Comparison of ENCODE assay signal across 14 cellular contexts in the genomic region with DNA sequence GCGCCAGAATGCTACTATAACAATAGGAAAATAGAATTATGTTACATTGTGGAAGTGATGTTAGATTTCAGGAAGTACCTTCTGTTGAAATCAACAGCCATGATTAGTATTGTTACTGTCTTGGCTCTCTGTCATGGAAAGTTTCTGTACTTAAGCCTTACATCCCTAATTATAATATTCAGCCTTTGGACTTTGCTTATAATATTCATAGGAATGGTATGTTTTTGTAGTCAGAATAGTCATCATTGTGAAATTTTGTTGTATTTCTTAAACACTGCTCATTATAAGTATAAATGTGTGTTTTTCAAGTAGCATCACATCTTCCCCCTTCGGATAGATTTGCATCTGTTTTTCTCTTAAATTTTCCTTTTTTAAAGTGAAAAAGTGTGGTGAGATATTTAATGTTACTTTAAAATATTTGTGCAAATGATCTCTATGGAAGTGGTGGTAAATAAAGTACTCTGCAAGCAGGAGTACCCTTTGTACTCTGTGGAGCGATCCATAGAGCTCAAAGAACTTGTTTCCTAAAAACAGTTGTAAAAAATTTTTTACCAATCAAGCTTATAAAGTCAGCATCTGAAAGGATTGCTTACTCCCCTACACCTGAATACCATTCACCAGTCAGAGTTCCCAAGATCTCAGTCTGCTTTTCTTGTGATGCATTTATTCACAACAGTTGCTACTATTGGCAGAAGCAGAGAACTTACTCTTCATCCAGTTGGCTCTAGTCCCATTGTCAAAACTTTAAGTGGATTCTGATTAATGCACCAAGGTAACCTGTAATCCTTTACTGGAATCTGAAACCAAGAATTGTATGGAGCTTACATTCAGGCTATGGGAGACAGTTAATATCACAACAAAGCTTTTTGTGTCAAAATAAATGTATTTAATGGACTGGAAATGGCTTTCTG.
DNase-seq lines count a peak whose midpoint lies in the region; ATAC-seq, FAIRE-seq and TF ChIP-seq lines count a peak whose summit lies in the region.
"Had no signal": no experiment of that assay in that cellular context is flagged by ENCODE, and none has a peak within 500 bp of the region (broad histone marks: within the 10 kb centered on the region; RNA-seq: fewer than 3 reads in every experiment).

No MANE protein-coding gene starts in this region.

- TF ChIP-seq RAD21 in A549 (conservative IDR thresholded peaks at IDR 0.05 in 1 of 2, IDR thresholded peaks at IDR 0.05 in 1 of 2): no peak

- peak in 1 of 2 experiments; percentile 47 for DNase-seq in A549 (ENCODE audit: low read depth in 1 of 2, low spot score in 1 of 2)
- peak; percentile 77 for DNase-seq in GM04503 (ENCODE audit: low read depth)
- DNase-seq in fibroblast of villous mesenchyme (ENCODE audit: low read depth): peak; percentile 79
- DNase-seq in coronary artery (ENCODE audit: low spot score): no peak
- DNase-seq in MM.1S: no peak
- no peak for DNase-seq in activated T-helper 1 cell treated with anti-CD3 and anti-CD28 coated beads, Interleukin-12 subunit alpha, Interleukin-12 subunit beta, Interleukin-2, Interleukin-4 antibody, amounts not matched to agents 30 ng/mL and 10 ng/mL and 1 ng/mL, durations not matched to agents 14 hours and 24 hours and 36 hours (ENCODE audit: low spot score)
- DNase-seq: activated naive CD4-positive, alpha-beta T cell treated with anti-CD3 and anti-CD28 coated beads, Interleukin-2, amount 50 U/mL, for 16 hours; CD4-positive, alpha-beta T cell; NCI-H2081; posterior cingulate gyrus; stimulated activated naive B cell treated with anti-CD40 and anti-IgM and Interleukin-4, amounts not matched to agents 10 μg/mL and 1 μg/mL and 100 μg/mL, for 72 hours had no signal

- intact Hi-C loops in activated T-helper 1 cell treated with anti-CD3 and anti-CD28 coated beads, Interleukin-12 subunit alpha, Interleukin-12 subunit beta, Interleukin-2, Interleukin-4 antibody, amounts not matched to agents 30 ng/mL and 10 ng/mL and 1 ng/mL, durations not matched to agents 14 hours and 24 hours and 36 hours (cut with micrococcal nuclease): no loop called here

- no peaks in the 10 kb centered on the region for H3K4me1 Mint-ChIP-seq in activated T-helper 1 cell treated with anti-CD3 and anti-CD28 coated beads, Interleukin-12 subunit alpha, Interleukin-12 subunit beta, Interleukin-2, Interleukin-4 antibody, amounts not matched to agents 30 ng/mL and 10 ng/mL and 1 ng/mL, durations not matched to agents 14 hours and 24 hours and 36 hours (ENCODE audit: low read depth)
- H3K4me1 Mint-ChIP-seq: stimulated activated naive B cell treated with anti-CD40 and anti-IgM and Interleukin-4, amounts not matched to agents 10 μg/mL and 1 μg/mL and 100 μg/mL, for 72 hours had no signal

- H3K9me3 ChIP-seq in A549 (no peaks in the 10 kb centered on the region), MM.1S (replicated peaks; ENCODE audit: insufficient read depth, low read length) (no peaks in the 10 kb centered on the region)

- 0 out of 3 replicates have a peak overlapping the region, but pooled peaks have one; percentile 7 for H3K4me3 ChIP-seq in A549
- H3K4me3 ChIP-seq in fibroblast of villous mesenchyme (ENCODE audit: low read depth, low read length): no peak overlapping the region
- H3K4me3 ChIP-seq in coronary artery: no peak overlapping the region
- H3K4me3 ChIP-seq in MM.1S (ENCODE audit: low read length): no peak overlapping the region

- no peak overlapping the region for H3K4me3 Mint-ChIP-seq in activated T-helper 1 cell treated with anti-CD3 and anti-CD28 coated beads, Interleukin-12 subunit alpha, Interleukin-12 subunit beta, Interleukin-2, Interleukin-4 antibody, amounts not matched to agents 30 ng/mL and 10 ng/mL and 1 ng/mL, durations not matched to agents 14 hours and 24 hours and 36 hours
- H3K4me3 Mint-ChIP-seq: CD4-positive, alpha-beta T cell; stimulated activated naive B cell treated with anti-CD40 and anti-IgM and Interleukin-4, amounts not matched to agents 10 μg/mL and 1 μg/mL and 100 μg/mL, for 72 hours had no signal

- no peaks in the 10 kb centered on the region for H4K20me1 ChIP-seq in MM.1S (ENCODE audit: insufficient read depth, low read length)

- H3K27me3 ChIP-seq in MM.1S (replicated peaks; ENCODE audit: insufficient read depth, low read length): no peaks in the 10 kb centered on the region

- peaks cover 26% of the 10 kb centered on the region for H3K36me3 Mint-ChIP-seq in activated T-helper 1 cell treated with anti-CD3 and anti-CD28 coated beads, Interleukin-12 subunit alpha, Interleukin-12 subunit beta, Interleukin-2, Interleukin-4 antibody, amounts not matched to agents 30 ng/mL and 10 ng/mL and 1 ng/mL, durations not matched to agents 14 hours and 24 hours and 36 hours (ENCODE audit: low read depth)

- TF ChIP-seq EP300 in A549 (IDR thresholded peaks at IDR 0.05): no peak

- H3K27ac ChIP-seq in A549 (0 out of 6 replicates have a peak overlapping the region, but pooled peaks have one; percentile 8 to 36), coronary artery (no peak overlapping the region), MM.1S (ENCODE audit: low read length) (no peak overlapping the region)

- no peaks in the 10 kb centered on the region for H3K9me2 ChIP-seq in MM.1S (replicated peaks; ENCODE audit: insufficient read depth, low read length)

- H3K36me3 ChIP-seq in MM.1S (replicated peaks; ENCODE audit: insufficient read depth, low read length): no peaks in the 10 kb centered on the region

- peak; percentile 64 to 76 for ATAC-seq in A549
- ATAC-seq in SK-N-SH treated with all-trans-retinoic acid at 6 μM for 48 hours: peak; percentile 60
- ATAC-seq in HG02884 (IDR thresholded peaks at IDR 0.05; ENCODE audit: unreplicated experiment): no peak
- ATAC-seq: stimulated activated naive B cell treated with anti-CD40 and anti-IgM and Interleukin-4, amounts not matched to agents 10 μg/mL and 1 μg/mL and 100 μg/mL, for 72 hours had no signal

- peak; percentile 7 for FAIRE-seq in A549 (lab: Jason Lieb, UNC)
- FAIRE-seq: RCC 7860 had no signal

- H3K4me1 ChIP-seq in A549 (peaks cover 24% of the 10 kb centered on the region), MM.1S (ENCODE audit: low read length) (no peaks in the 10 kb centered on the region)

- no peak overlapping the region for H3K9ac ChIP-seq in MM.1S (ENCODE audit: low read length)

- H3K4me2 ChIP-seq in A549 (peak overlapping the region; percentile 68), MM.1S (ENCODE audit: low read depth, low read length) (no peak overlapping the region)

- no peak for TF ChIP-seq POLR2A in A549 (IDR thresholded peaks at IDR 0.05; ENCODE audit: low read length)

- TF ChIP-seq CTCF in A549 (IDR thresholded peaks at IDR 0.05) (no peak), fibroblast of villous mesenchyme (IDR thresholded peaks at IDR 0.05; ENCODE audit: insufficient read depth, low read depth, low read length) (no peak), coronary artery (IDR thresholded peaks at IDR 0.05) (no peak), MM.1S (IDR thresholded peaks at IDR 0.05; ENCODE audit: low read length) (no peak)

- no peak overlapping the region for H2AFZ ChIP-seq in MM.1S (ENCODE audit: low read length)

- no peaks in the 10 kb centered on the region for H3K9me3 Mint-ChIP-seq in activated T-helper 1 cell treated with anti-CD3 and anti-CD28 coated beads, Interleukin-12 subunit alpha, Interleukin-12 subunit beta, Interleukin-2, Interleukin-4 antibody, amounts not matched to agents 30 ng/mL and 10 ng/mL and 1 ng/mL, durations not matched to agents 14 hours and 24 hours and 36 hours
- H3K9me3 Mint-ChIP-seq: CD4-positive, alpha-beta T cell; stimulated activated naive B cell treated with anti-CD40 and anti-IgM and Interleukin-4, amounts not matched to agents 10 μg/mL and 1 μg/mL and 100 μg/mL, for 72 hours had no signal

- CTCF ChIA-PET in A549 (lab: Yijun Ruan, JAX): interaction anchor here (0.9 to 2.6 kb wide), 3 partner anchors 11 to 57 kb away, joined by 4 to 6 read pairs (median 5); no protein-coding TSS in a partner anchor

- 62% methylated on average over 3 of the region's 3 CpGs for whole genome bisulfite sequencing in A549 (ENCODE audit: missing lambda C conversion rate)

- no peaks in the 10 kb centered on the region for H3K27me3 Mint-ChIP-seq in activated T-helper 1 cell treated with anti-CD3 and anti-CD28 coated beads, Interleukin-12 subunit alpha, Interleukin-12 subunit beta, Interleukin-2, Interleukin-4 antibody, amounts not matched to agents 30 ng/mL and 10 ng/mL and 1 ng/mL, durations not matched to agents 14 hours and 24 hours and 36 hours (ENCODE audit: insufficient read depth)
- H3K27me3 Mint-ChIP-seq: CD4-positive, alpha-beta T cell had no signal

- H3K27ac Mint-ChIP-seq in activated T-helper 1 cell treated with anti-CD3 and anti-CD28 coated beads, Interleukin-12 subunit alpha, Interleukin-12 subunit beta, Interleukin-2, Interleukin-4 antibody, amounts not matched to agents 30 ng/mL and 10 ng/mL and 1 ng/mL, durations not matched to agents 14 hours and 24 hours and 36 hours: no peak overlapping the region
- H3K27ac Mint-ChIP-seq: CD4-positive, alpha-beta T cell; stimulated activated naive B cell treated with anti-CD40 and anti-IgM and Interleukin-4, amounts not matched to agents 10 μg/mL and 1 μg/mL and 100 μg/mL, for 72 hours had no signal

- POLR2A ChIA-PET in A549 (lab: Yijun Ruan, JAX): no interaction called here

- no peaks in the 10 kb centered on the region for H3K79me2 ChIP-seq in MM.1S (ENCODE audit: low read length)

- H3F3A ChIP-seq in MM.1S (ENCODE audit: insufficient read depth, low read length): no peaks in the 10 kb centered on the region

TF ChIP-seq in A549, 52 proteins besides CTCF, POLR2A, EP300 and RAD21 (continues in another document):
- TF ChIP-seq FOSL2 (IDR thresholded peaks at IDR 0.05) (no peak), FOSL2 (CRISPR knock-in tag; IDR thresholded peaks at IDR 0.05) (peak; percentile 62), CEBPB (IDR thresholded peaks at IDR 0.05) (0 out of 4 replicates have a peak, but pooled peaks of 1 of the 2 experiments have one; percentile 25), JUNB (IDR thresholded peaks at IDR 0.05) (0 out of 2 replicates have a peak, but pooled peaks have one; percentile 27)

TF ChIP-seq in SK-N-SH treated with all-trans-retinoic acid at 6 μM for 48 hours, 23 proteins besides CTCF, POLR2A, EP300 and RAD21:
- TF ChIP-seq ZC3H10 (CRISPR knock-in tag; IDR thresholded peaks at IDR 0.05): no peak
- TF ChIP-seq ISL1 (CRISPR knock-in tag; IDR thresholded peaks at IDR 0.05): peak; percentile 32; the same call in 1 of the 2 replicates

Comparison
In these comparisons a context has a peak if more than half of its experiments do, and no peak if none do; other contexts are left out.
1. DNase-seq: peak in GM04503 (single experiment) and fibroblast of villous mesenchyme (single experiment); none in coronary artery (single experiment), MM.1S (single experiment) and activated T-helper 1 cell treated with anti-CD3 and anti-CD28 coated beads, Interleukin-12 subunit alpha, Interleukin-12 subunit beta, Interleukin-2, Interleukin-4 antibody, amounts not matched to agents 30 ng/mL and 10 ng/mL and 1 ng/mL, durations not matched to agents 14 hours and 24 hours and 36 hours (single experiment).
2. H3K27ac ChIP-seq: peak in A549 (2 of 2); none in coronary artery (0 of 2) and MM.1S (single experiment).